8 cellular contexts compared by ENCODE assay signal in genomic region chr20:3818155-3819151, GRCh38. TPM values are rescaled to one million over a fixed set of nuclear protein-coding genes. Genes with fewer than 3 reads are reported as not detected.
A peak's percentile ranks its signal among the peaks of the same experiment; 100 is the strongest.
DNase-seq lines count a peak whose midpoint lies in the region; ATAC-seq and TF ChIP-seq lines count a peak whose summit lies in the region.

No MANE protein-coding gene starts in this region.

- H3K4me3 ChIP-seq in astrocyte of the cerebellum (ENCODE audit: low read depth, low read length), result no peak overlapping the region

- DNase-seq in CD1c-positive myeloid dendritic cell (ENCODE audit: extremely low spot score) (peak; percentile 72), H4 (ENCODE audit: low spot score) (peak; percentile 80), NCI-H69 (lab: John Stamatoyannopoulos, UW) (peak; percentile 94), astrocyte of the cerebellum (ENCODE audit: low read depth) (peak; percentile 59), immature natural killer cell (no peak), smooth muscle cell of the brain vasculature (ENCODE audit: low read depth, low spot score) (peak; percentile 47), middle frontal gyrus (ENCODE audit: extremely low spot score, low spot score) (no peak)

- TF ChIP-seq CTCF in astrocyte of the cerebellum (IDR thresholded peaks at IDR 0.05; ENCODE audit: low read depth, low read length, missing control alignments), result peak; percentile 84

- peak overlapping the region; percentile 14 to 94 (median 73) for H3K27ac Mint-ChIP-seq in immature natural killer cell

- in situ Hi-C loops in astrocyte of the cerebellum (cut with HindIII; ENCODE audit: low sequenced_read_pairs), result no loop called here

- ATAC-seq in HG02885 (IDR thresholded peaks at IDR 0.05; ENCODE audit: poor library complexity, unreplicated experiment), result no peak

- H3K4me3 Mint-ChIP-seq in immature natural killer cell, result peak overlapping the region; percentile 27 to 96 (median 46)

- peaks cover 7% of the 10 kb centered on the region in 3 donors for H3K36me3 Mint-ChIP-seq in immature natural killer cell

- H3K27me3 Mint-ChIP-seq in immature natural killer cell (ENCODE audit: low read depth in 3 of 3), result peaks cover 7 to 13% (median 13%) of the 10 kb centered on the region in 3 donors

- H3K9me3 Mint-ChIP-seq in immature natural killer cell, result no peaks in the 10 kb centered on the region

- peaks cover 70 to 74% of the 10 kb centered on the region in 2 donors for H3K4me1 Mint-ChIP-seq in immature natural killer cell

RNA-seq across cellular contexts. Expression of gene AP5S1, which starts 1.9 kb away (rescaled TPM):
- total RNA-seq in H4 (2014; rRNA removed; shearing (Covaris generic)), result 16.7 and 16.9 TPM in 2 replicates
- polyA plus RNA-seq in immature natural killer cell, result 10 to 100 TPM; 16.3 to 23.1 (median 17.4) TPM

RNA-seq across cellular contexts. Expression of gene CDC25B, which starts 22.3 kb away (rescaled TPM):
- 35.7 and 39.6 TPM in 2 replicates for total RNA-seq in H4 (2014; rRNA removed; shearing (Covaris generic))
- 10 to 100 TPM; 25.3 to 42.0 (median 29.0) TPM for polyA plus RNA-seq in immature natural killer cell

RNA-seq across cellular contexts. Expression of gene MAVS, which starts 28.2 kb away (rescaled TPM):
- total RNA-seq in H4 (2014; rRNA removed; shearing (Covaris generic)), result 9.6 and 10.0 TPM in 2 replicates
- polyA plus RNA-seq in immature natural killer cell, result 1 to 10 TPM; 1.8 to 9.3 (median 2.5) TPM

RNA-seq across cellular contexts. Expression of gene CENPB, which starts 31.9 kb away (rescaled TPM):
- 24.3 and 45.5 TPM in 2 replicates for total RNA-seq in H4 (2014; rRNA removed; shearing (Covaris generic))
- 1 to 10 TPM; 1.0 to 1.7 (median 1.1) TPM for polyA plus RNA-seq in immature natural killer cell

RNA-seq across cellular contexts. Expression of gene SPEF1, which starts 37.2 kb away (rescaled TPM):
- total RNA-seq in H4 (2014; rRNA removed; shearing (Covaris generic)), result 0.21 TPM in 1 of 2 replicates, not detected in the other
- not detected for polyA plus RNA-seq in immature natural killer cell

Comparison
In these comparisons a context has a peak if more than half of its experiments do, and no peak if none do; other contexts are left out.
1. DNase-seq: peak in CD1c-positive myeloid dendritic cell (single experiment), H4 (single experiment), NCI-H69 (single experiment), astrocyte of the cerebellum (single experiment) and smooth muscle cell of the brain vasculature (single experiment); none in immature natural killer cell (0 of 3) and middle frontal gyrus (single experiment).